Comparison of ENCODE assay signal across 2 cellular contexts in the genomic region with DNA sequence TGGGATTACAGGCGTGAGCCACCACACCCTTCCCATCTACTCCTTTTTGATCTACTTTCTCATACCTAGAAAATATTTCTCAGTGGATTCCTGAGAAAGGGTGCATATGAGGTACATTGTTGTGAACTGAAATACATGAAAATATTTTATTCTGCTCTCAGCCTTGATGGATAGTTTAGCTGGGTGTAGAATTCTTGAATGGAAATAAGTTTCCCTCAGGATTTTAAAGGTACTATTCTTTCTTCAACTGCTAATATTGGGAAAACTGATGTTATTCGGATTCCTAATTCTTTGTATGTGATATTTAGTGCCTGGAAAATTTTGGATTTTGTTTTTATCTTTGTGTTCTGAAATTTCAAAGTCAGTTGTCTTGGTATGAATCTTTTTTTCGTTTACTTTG. TPM values are rescaled to one million over a fixed set of nuclear protein-coding genes. Genes with fewer than 3 reads are reported as not detected.
"Had no signal": no experiment of that assay in that cellular context is flagged by ENCODE, and none has a peak within 500 bp of the region (broad histone marks: within the 10 kb centered on the region; RNA-seq: fewer than 3 reads in every experiment).

No MANE protein-coding gene starts in this region.

RNA-seq across cellular contexts. Expression of gene FAM81A, which starts 9.1 kb away (rescaled TPM):
- total RNA-seq: activated CD4-positive, alpha-beta memory T cell treated with anti-CD3 and anti-CD28 coated beads for 36 hours; activated T-helper 17 cell treated with anti-CD3 and anti-CD28 coated beads, Interleukin-2, amount 50 U/mL, for 72 hours had no signal
